In genomic region chr17:82767041-82767754, GRCh38 we compare ENCODE assay signal across 9 cellular contexts. TPM values are rescaled to one million over a fixed set of nuclear protein-coding genes. Genes with fewer than 3 reads are reported as not detected.
A peak's percentile ranks its signal among the peaks of the same experiment; 100 is the strongest.
DNase-seq lines count a peak whose midpoint lies in the region; ATAC-seq and FAIRE-seq lines count a peak whose summit lies in the region.
"Had no signal": no experiment of that assay in that cellular context is flagged by ENCODE, and none has a peak within 500 bp of the region (broad histone marks: within the 10 kb centered on the region; RNA-seq: fewer than 3 reads in every experiment).

No MANE protein-coding gene starts in this region.

- DNase-seq in ELR (ENCODE audit: low read depth) (peak; percentile 69), NCI-H128 (lab: John Stamatoyannopoulos, UW; ENCODE audit: unreplicated experiment) (peak; percentile 19), left cardiac atrium (peak; percentile 45), small intestine (peak; percentile 63), activated gamma-delta T cell (lab: John Stamatoyannopoulos, UW) (no peak)
- DNase-seq in activated naive CD4-positive, alpha-beta T cell treated with anti-CD3 and anti-CD28 coated beads, Interleukin-2, amount 10 ng/mL, durations not matched to agents 7 days and 5 days, result peak; percentile 67
- DNase-seq: activated B cell treated with CpG ODN at 0.5 μM for 24 hours had no signal

- no peaks in the 10 kb centered on the region for H3K27me3 ChIP-seq in small intestine (ENCODE audit: control insufficient read depth in 2 of 2, insufficient read depth in 2 of 2, low read length in 2 of 2)

- H3K4me1 ChIP-seq in small intestine (ENCODE audit: control insufficient read depth in 2 of 2, insufficient read depth in 1 of 2, low read depth in 1 of 2, low read length in 1 of 2), result no peaks in the 10 kb centered on the region

- H3K4me1 Mint-ChIP-seq in activated naive CD4-positive, alpha-beta T cell treated with anti-CD3 and anti-CD28 coated beads, Interleukin-2, amount 10 ng/mL, durations not matched to agents 7 days and 5 days, result peaks cover 20% of the 10 kb centered on the region

- CTCF ChIA-PET in activated naive CD4-positive, alpha-beta T cell treated with anti-CD3 and anti-CD28 coated beads, Interleukin-2, amount 10 ng/mL, durations not matched to agents 7 days and 5 days (lab: Charles Lee), result interaction anchor here (0.8 to 1.6 kb wide), 3 partner anchors 97 to 99 kb away, joined by 3 to 9 read pairs (median 5); no protein-coding TSS in a partner anchor

- no peak overlapping the region for H3K4me3 ChIP-seq in small intestine (ENCODE audit: low read depth in 1 of 2, low read length in 2 of 2)

- H3K9me3 ChIP-seq in small intestine (ENCODE audit: control insufficient read depth, low read depth), result no peaks in the 10 kb centered on the region

- ATAC-seq in left cardiac atrium (peak; percentile 53 to 59), HG03196 (IDR thresholded peaks at IDR 0.05; ENCODE audit: unreplicated experiment) (no peak), GM21723 (IDR thresholded peaks at IDR 0.05; ENCODE audit: unreplicated experiment) (no peak)

- no peak overlapping the region for H3K4me3 Mint-ChIP-seq in activated naive CD4-positive, alpha-beta T cell treated with anti-CD3 and anti-CD28 coated beads, Interleukin-2, amount 10 ng/mL, durations not matched to agents 7 days and 5 days
- H3K4me3 Mint-ChIP-seq: activated B cell treated with CpG ODN at 0.5 μM for 24 hours had no signal

- no peaks in the 10 kb centered on the region for H3K9me3 Mint-ChIP-seq in activated naive CD4-positive, alpha-beta T cell treated with anti-CD3 and anti-CD28 coated beads, Interleukin-2, amount 10 ng/mL, durations not matched to agents 7 days and 5 days
- H3K9me3 Mint-ChIP-seq: activated B cell treated with CpG ODN at 0.5 μM for 24 hours had no signal

- 66 to 78% (median 69%) methylated on average over 23 to 24 of the region's 24 CpGs for WGBS in small intestine, 3 donors

- no peak overlapping the region for H3K27ac ChIP-seq in small intestine (ENCODE audit: low read depth in 1 of 2, low read length in 1 of 2)

- H3K36me3 ChIP-seq in small intestine (ENCODE audit: control insufficient read depth in 2 of 2, insufficient read depth in 2 of 2, low read length in 2 of 2), result peaks cover 4 to 7% of the 10 kb centered on the region in 2 donors

- H3K27ac Mint-ChIP-seq in activated naive CD4-positive, alpha-beta T cell treated with anti-CD3 and anti-CD28 coated beads, Interleukin-2, amount 10 ng/mL, durations not matched to agents 7 days and 5 days, result no peak overlapping the region
- H3K27ac Mint-ChIP-seq: activated B cell treated with CpG ODN at 0.5 μM for 24 hours had no signal

- intact Hi-C loops in left cardiac atrium (cut with DNase I), result no loop called here

- H3K27me3 Mint-ChIP-seq in activated naive CD4-positive, alpha-beta T cell treated with anti-CD3 and anti-CD28 coated beads, Interleukin-2, amount 10 ng/mL, durations not matched to agents 7 days and 5 days, result no peaks in the 10 kb centered on the region
- H3K27me3 Mint-ChIP-seq: activated B cell treated with CpG ODN at 0.5 μM for 24 hours had no signal

- peaks cover 45% of the 10 kb centered on the region for H3K36me3 Mint-ChIP-seq in activated naive CD4-positive, alpha-beta T cell treated with anti-CD3 and anti-CD28 coated beads, Interleukin-2, amount 10 ng/mL, durations not matched to agents 7 days and 5 days

- FAIRE-seq in small intestine (lab: Jason Lieb, UNC), result no peak

RNA-seq across cellular contexts. Expression of gene TBCD, which starts 15.3 kb away (rescaled TPM):
- total RNA-seq in left cardiac atrium, result 10 to 100 TPM; 37.0 to 59.8 TPM
- polyA plus RNA-seq in small intestine, result 10 to 100 TPM; 38.7 to 83.7 (median 62.1) TPM

RNA-seq across cellular contexts. Expression of gene FN3K, which starts 31.8 kb away (rescaled TPM):
- 10 to 100 TPM; 49.9 to 62.9 TPM for total RNA-seq in left cardiac atrium
- 10 to 100 TPM; 17.9 to 24.6 (median 22.4) TPM for polyA plus RNA-seq in small intestine

RNA-seq across cellular contexts. Expression of gene FN3KRP, which starts 50.7 kb away (rescaled TPM):
- 10 to 100 TPM; 12.1 to 14.5 TPM for total RNA-seq in left cardiac atrium
- 10 to 100 TPM; 20.3 to 27.3 (median 25.8) TPM for polyA plus RNA-seq in small intestine

Comparison
In these comparisons a context has a peak if more than half of its experiments do, and no peak if none do; other contexts are left out.
1. ATAC-seq: peak in left cardiac atrium (2 of 2); none in HG03196 (single experiment) and GM21723 (single experiment).